1 cellular context compared by ENCODE assay signal in the genomic region with DNA sequence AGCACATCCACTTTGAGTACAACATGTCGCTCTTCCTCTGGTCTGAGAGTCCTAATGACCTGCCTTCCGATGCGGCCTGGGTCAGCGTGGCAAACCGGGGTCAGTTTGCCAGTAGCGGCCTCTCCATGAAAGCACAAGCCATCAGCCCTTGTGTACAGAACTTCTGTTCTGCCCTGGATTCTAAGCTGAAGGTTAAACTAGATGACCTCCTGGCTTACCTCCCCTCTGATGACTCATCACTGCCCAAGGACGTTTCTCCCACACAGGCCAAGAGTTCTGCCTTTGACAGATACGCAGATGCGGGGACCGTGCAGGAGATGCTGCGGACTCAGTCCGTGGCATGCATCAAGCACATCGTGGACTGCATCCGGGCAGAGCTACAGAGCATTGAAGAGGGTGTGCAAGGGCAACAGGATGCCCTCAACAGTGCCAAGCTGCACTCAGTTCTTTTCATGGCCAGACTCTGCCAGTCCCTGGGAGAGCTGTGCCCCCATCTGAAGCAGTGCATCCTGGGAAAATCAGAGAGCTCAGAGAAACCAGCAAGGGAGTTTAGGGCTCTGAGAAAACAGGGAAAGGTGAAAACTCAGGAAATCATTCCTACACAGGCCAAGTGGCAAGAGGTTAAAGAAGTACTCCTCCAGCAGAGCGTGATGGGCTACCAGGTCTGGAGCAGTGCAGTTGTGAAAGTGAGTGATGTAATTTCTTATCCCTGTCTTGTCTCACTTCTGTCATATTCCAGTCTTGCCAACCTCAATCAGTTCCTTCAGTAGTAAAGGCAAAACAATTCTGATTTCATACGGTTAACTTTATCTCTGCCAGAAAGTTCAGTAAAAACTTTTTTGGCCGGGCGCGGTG.
TF ChIP-seq lines count a peak whose summit lies in the region.

No MANE protein-coding gene starts in this region.

TF ChIP-seq in HepG2, 621 proteins besides CTCF, POLR2A, EP300 and RAD21 (continued from another document and continues in another):
- TF ChIP-seq ZFP36L1 (CRISPR knock-in tag; IDR thresholded peaks at IDR 0.05) (peak; percentile 62; the same call in 1 of the 2 replicates), SMYD3 (CRISPR knock-in tag; IDR thresholded peaks at IDR 0.05) (no peak), CENPX (CRISPR knock-in tag; IDR thresholded peaks at IDR 0.05) (no peak), GLI4 (CRISPR knock-in tag; IDR thresholded peaks at IDR 0.05; ENCODE audit: borderline replicate concordance) (peak; percentile 26; the same call in 1 of the 2 replicates), NAIF1 (CRISPR knock-in tag; IDR thresholded peaks at IDR 0.05; ENCODE audit: borderline replicate concordance) (no peak), NR2C2 (CRISPR knock-in tag; IDR thresholded peaks at IDR 0.05; ENCODE audit: borderline replicate concordance) (peak; percentile 95), KDM3A (CRISPR knock-in tag; IDR thresholded peaks at IDR 0.05; ENCODE audit: low read depth) (peak; percentile 90; the same call in 1 of the 2 replicates), ZNF296 (CRISPR knock-in tag; conservative IDR thresholded peaks at IDR 0.05) (no peak), ZNF234 (CRISPR knock-in tag; conservative IDR thresholded peaks at IDR 0.05) (no peak), FOXM1 (CRISPR knock-in tag; IDR thresholded peaks at IDR 0.05) (no peak), SMAD1 (CRISPR knock-in tag; IDR thresholded peaks at IDR 0.05; ENCODE audit: borderline replicate concordance, low read depth) (0 out of 2 replicates have a peak, but pooled peaks have one; percentile 66), GATAD1 (CRISPR knock-in tag; IDR thresholded peaks at IDR 0.05) (peak; percentile 66), MIXL1 (CRISPR knock-in tag; IDR thresholded peaks at IDR 0.05) (peak; percentile 90), NFE2 (CRISPR knock-in tag; IDR thresholded peaks at IDR 0.05) (no peak)
- TF ChIP-seq, protein P1, sequence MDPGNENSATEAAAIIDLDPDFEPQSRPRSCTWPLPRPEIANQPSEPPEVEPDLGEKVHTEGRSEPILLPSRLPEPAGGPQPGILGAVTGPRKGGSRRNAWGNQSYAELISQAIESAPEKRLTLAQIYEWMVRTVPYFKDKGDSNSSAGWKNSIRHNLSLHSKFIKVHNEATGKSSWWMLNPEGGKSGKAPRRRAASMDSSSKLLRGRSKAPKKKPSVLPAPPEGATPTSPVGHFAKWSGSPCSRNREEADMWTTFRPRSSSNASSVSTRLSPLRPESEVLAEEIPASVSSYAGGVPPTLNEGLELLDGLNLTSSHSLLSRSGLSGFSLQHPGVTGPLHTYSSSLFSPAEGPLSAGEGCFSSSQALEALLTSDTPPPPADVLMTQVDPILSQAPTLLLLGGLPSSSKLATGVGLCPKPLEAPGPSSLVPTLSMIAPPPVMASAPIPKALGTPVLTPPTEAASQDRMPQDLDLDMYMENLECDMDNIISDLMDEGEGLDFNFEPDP (CRISPR knock-in tag; conservative IDR thresholded peaks at IDR 0.05) = no peak
- TF ChIP-seq, protein P2, sequence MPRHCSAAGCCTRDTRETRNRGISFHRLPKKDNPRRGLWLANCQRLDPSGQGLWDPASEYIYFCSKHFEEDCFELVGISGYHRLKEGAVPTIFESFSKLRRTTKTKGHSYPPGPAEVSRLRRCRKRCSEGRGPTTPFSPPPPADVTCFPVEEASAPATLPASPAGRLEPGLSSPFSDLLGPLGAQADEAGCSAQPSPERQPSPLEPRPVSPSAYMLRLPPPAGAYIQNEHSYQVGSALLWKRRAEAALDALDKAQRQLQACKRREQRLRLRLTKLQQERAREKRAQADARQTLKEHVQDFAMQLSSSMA (CRISPR knock-in tag; IDR thresholded peaks at IDR 0.05) = 0 out of 2 replicates have a peak, but pooled peaks have one; percentile 59
- TF ChIP-seq, protein P3, sequence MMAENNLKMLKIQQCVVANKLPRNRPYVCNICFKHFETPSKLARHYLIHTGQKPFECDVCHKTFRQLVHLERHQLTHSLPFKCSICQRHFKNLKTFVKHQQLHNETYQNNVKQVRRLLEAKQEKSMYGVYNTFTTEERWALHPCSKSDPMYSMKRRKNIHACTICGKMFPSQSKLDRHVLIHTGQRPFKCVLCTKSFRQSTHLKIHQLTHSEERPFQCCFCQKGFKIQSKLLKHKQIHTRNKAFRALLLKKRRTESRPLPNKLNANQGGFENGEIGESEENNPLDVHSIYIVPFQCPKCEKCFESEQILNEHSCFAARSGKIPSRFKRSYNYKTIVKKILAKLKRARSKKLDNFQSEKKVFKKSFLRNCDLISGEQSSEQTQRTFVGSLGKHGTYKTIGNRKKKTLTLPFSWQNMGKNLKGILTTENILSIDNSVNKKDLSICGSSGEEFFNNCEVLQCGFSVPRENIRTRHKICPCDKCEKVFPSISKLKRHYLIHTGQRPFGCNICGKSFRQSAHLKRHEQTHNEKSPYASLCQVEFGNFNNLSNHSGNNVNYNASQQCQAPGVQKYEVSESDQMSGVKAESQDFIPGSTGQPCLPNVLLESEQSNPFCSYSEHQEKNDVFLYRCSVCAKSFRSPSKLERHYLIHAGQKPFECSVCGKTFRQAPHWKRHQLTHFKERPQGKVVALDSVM (CRISPR knock-in tag; IDR thresholded peaks at IDR 0.05) = peak; percentile 76
- TF ChIP-seq, protein P4, sequence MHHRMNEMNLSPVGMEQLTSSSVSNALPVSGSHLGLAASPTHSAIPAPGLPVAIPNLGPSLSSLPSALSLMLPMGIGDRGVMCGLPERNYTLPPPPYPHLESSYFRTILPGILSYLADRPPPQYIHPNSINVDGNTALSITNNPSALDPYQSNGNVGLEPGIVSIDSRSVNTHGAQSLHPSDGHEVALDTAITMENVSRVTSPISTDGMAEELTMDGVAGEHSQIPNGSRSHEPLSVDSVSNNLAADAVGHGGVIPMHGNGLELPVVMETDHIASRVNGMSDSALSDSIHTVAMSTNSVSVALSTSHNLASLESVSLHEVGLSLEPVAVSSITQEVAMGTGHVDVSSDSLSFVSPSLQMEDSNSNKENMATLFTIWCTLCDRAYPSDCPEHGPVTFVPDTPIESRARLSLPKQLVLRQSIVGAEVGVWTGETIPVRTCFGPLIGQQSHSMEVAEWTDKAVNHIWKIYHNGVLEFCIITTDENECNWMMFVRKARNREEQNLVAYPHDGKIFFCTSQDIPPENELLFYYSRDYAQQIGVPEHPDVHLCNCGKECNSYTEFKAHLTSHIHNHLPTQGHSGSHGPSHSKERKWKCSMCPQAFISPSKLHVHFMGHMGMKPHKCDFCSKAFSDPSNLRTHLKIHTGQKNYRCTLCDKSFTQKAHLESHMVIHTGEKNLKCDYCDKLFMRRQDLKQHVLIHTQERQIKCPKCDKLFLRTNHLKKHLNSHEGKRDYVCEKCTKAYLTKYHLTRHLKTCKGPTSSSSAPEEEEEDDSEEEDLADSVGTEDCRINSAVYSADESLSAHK (CRISPR knock-in tag; IDR thresholded peaks at IDR 0.05; ENCODE audit: borderline replicate concordance) = no peak
- TF ChIP-seq, protein P5, sequence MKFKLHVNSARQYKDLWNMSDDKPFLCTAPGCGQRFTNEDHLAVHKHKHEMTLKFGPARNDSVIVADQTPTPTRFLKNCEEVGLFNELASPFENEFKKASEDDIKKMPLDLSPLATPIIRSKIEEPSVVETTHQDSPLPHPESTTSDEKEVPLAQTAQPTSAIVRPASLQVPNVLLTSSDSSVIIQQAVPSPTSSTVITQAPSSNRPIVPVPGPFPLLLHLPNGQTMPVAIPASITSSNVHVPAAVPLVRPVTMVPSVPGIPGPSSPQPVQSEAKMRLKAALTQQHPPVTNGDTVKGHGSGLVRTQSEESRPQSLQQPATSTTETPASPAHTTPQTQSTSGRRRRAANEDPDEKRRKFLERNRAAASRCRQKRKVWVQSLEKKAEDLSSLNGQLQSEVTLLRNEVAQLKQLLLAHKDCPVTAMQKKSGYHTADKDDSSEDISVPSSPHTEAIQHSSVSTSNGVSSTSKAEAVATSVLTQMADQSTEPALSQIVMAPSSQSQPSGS (CRISPR knock-in tag; IDR thresholded peaks at IDR 0.05) = peak; percentile 91
- TF ChIP-seq, protein P6, sequence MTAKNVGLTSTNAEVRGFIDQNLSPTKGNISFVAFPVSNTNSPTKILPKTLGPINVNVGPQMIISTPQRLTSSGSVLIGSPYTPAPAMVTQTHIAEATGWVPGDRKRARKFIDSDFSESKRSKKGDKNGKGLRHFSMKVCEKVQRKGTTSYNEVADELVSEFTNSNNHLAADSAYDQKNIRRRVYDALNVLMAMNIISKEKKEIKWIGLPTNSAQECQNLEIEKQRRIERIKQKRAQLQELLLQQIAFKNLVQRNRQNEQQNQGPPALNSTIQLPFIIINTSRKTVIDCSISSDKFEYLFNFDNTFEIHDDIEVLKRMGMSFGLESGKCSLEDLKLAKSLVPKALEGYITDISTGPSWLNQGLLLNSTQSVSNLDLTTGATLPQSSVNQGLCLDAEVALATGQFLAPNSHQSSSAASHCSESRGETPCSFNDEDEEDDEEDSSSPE (CRISPR knock-in tag; IDR thresholded peaks at IDR 0.05) = peak; percentile 49; the same call in 1 of the 2 replicates
- TF ChIP-seq, protein P7, sequence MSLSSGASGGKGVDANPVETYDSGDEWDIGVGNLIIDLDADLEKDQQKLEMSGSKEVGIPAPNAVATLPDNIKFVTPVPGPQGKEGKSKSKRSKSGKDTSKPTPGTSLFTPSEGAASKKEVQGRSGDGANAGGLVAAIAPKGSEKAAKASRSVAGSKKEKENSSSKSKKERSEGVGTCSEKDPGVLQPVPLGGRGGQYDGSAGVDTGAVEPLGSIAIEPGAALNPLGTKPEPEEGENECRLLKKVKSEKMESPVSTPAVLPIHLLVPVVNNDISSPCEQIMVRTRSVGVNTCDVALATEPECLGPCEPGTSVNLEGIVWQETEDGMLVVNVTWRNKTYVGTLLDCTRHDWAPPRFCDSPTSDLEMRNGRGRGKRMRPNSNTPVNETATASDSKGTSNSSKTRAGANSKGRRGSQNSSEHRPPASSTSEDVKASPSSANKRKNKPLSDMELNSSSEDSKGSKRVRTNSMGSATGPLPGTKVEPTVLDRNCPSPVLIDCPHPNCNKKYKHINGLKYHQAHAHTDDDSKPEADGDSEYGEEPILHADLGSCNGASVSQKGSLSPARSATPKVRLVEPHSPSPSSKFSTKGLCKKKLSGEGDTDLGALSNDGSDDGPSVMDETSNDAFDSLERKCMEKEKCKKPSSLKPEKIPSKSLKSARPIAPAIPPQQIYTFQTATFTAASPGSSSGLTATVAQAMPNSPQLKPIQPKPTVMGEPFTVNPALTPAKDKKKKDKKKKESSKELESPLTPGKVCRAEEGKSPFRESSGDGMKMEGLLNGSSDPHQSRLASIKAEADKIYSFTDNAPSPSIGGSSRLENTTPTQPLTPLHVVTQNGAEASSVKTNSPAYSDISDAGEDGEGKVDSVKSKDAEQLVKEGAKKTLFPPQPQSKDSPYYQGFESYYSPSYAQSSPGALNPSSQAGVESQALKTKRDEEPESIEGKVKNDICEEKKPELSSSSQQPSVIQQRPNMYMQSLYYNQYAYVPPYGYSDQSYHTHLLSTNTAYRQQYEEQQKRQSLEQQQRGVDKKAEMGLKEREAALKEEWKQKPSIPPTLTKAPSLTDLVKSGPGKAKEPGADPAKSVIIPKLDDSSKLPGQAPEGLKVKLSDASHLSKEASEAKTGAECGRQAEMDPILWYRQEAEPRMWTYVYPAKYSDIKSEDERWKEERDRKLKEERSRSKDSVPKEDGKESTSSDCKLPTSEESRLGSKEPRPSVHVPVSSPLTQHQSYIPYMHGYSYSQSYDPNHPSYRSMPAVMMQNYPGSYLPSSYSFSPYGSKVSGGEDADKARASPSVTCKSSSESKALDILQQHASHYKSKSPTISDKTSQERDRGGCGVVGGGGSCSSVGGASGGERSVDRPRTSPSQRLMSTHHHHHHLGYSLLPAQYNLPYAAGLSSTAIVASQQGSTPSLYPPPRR (CRISPR knock-in tag; IDR thresholded peaks at IDR 0.05; ENCODE audit: borderline replicate concordance) = peak; percentile 96
- TF ChIP-seq, protein P8, sequence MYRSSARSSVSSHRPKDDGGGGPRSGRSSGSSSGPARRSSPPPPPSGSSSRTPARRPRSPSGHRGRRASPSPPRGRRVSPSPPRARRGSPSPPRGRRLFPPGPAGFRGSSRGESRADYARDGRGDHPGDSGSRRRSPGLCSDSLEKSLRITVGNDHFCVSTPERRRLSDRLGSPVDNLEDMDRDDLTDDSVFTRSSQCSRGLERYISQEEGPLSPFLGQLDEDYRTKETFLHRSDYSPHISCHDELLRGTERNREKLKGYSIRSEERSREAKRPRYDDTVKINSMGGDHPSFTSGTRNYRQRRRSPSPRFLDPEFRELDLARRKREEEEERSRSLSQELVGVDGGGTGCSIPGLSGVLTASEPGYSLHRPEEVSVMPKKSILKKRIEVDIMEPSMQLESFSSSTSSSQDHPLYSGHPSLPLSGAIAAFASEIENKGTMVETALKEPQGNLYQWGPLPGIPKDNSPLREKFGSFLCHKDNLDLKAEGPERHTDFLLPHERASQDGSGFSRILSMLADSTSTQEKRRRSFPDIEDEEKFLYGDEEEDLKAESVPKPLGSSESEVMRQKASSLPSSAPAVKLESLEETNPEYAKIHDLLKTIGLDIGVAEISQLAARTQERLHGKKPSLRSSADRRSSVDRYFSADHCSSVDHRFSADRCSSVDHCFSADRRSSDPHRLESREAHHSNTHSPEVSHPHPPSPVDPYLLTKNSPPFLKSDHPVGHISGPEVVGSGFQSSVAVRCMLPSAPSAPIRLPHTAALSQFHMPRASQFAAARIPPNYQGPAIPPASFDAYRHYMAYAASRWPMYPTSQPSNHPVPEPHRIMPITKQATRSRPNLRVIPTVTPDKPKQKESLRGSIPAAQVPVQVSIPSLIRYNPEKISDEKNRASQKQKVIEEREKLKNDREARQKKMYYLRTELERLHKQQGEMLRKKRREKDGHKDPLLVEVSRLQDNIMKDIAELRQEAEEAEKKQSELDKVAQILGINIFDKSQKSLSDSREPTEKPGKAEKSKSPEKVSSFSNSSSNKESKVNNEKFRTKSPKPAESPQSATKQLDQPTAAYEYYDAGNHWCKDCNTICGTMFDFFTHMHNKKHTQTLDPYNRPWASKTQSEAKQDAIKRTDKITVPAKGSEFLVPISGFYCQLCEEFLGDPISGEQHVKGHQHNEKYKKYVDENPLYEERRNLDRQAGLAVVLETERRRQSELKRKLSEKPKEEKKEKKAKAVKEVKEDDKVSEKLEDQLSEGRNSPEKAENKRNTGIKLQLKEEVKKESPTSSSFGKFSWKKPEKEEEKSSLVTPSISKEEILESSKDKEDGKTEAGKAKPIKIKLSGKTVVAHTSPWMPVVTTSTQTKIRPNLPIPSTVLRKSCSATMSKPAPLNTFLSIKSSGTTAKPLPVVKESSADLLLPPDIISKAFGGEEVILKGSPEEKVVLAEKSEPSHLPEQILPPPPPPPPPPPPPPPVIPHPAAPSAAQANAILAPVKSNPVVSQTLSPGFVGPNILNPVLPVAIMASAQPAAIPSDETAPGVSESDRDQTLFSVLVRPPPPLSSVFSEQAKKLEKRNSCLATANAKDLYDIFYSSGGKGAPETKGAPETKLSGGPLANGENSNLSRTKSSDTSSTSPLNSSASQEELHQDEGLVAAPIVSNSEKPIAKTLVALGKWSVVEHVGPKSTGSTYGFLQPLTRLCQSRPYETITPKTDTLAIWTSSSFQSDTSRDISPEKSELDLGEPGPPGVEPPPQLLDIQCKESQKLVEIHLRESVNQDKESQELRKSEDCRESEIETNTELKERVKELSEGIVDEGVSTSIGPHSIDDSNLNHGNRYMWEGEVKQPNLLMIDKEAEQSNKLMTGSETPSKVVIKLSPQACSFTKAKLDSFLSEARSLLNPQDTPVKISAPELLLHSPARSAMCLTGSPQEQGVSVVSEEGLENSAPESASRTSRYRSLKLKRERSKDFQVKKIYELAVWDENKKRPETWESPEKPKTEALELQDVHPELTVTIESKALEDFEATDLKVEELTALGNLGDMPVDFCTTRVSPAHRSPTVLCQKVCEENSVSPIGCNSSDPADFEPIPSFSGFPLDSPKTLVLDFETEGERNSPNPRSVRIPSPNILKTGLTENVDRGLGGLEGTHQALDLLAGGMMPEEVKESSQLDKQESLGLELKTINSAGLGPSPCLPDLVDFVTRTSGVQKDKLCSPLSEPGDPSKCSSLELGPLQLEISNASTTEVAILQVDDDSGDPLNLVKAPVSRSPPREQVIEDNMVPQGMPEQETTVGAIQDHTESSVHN (CRISPR knock-in tag; IDR thresholded peaks at IDR 0.05) = peak; percentile 37; the same call in 1 of the 2 replicates
